11 cellular contexts compared by ENCODE assay signal in genomic region chr6:56638760-56639159, GRCh38.
"Had no signal": no experiment of that assay in that cellular context is flagged by ENCODE, and none has a peak within 500 bp of the region (broad histone marks: within the 10 kb centered on the region; RNA-seq: fewer than 3 reads in every experiment).

No MANE protein-coding gene starts in this region.

- H3K4me1 ChIP-seq: adrenal gland, testis had no signal

- DNase-seq: activated naive CD4-positive, alpha-beta T cell treated with anti-CD3 and anti-CD28 coated beads, Interleukin-2, amount 10 ng/mL, durations not matched to agents 7 days and 5 days; adrenal gland; head of caudate nucleus; left ventricle myocardium superior; stimulated activated CD4-positive, alpha-beta T cell treated with anti-CD3 and anti-CD28 coated beads, Interleukin-4, amount 100 ng/mL, for 1 hour; stimulated activated CD8-positive, alpha-beta memory T cell treated with anti-CD3 and anti-CD28 coated beads, Interleukin-4, amount 100 ng/mL, for 48 hours; stimulated activated naive CD8-positive, alpha-beta T cell treated with anti-CD3 and anti-CD28 coated beads, Interleukin-15, Interleukin-2, amounts not matched to agents 100 U/mL and 50 U/mL, for 24 hours; T-helper 1 cell; testis had no signal

- ATAC-seq: activated T-helper 17 cell treated with anti-CD3 and anti-CD28 coated beads, Interleukin-2, amount 50 U/mL, for 72 hours; stimulated activated naive CD8-positive, alpha-beta T cell treated with anti-CD3 and anti-CD28 coated beads, Interleukin-15, Interleukin-2, amounts not matched to agents 100 U/mL and 50 U/mL, for 24 hours had no signal

- H3K27me3 ChIP-seq: adrenal gland, testis had no signal

- H3K27ac ChIP-seq: adrenal gland, testis, VCaP had no signal

- H3K9me3 ChIP-seq: adrenal gland, testis had no signal

- H3K4me3 ChIP-seq: adrenal gland, testis had no signal
